In genomic region chr1:31697369-31697984, GRCh38 we compare ENCODE assay signal across 1 cellular context.
TF ChIP-seq lines count a peak whose summit lies in the region.

No MANE protein-coding gene starts in this region.

TF ChIP-seq in WTC11, 78 proteins besides CTCF, POLR2A, EP300 and RAD21 (continued from another document):
- TF ChIP-seq ERG (CRISPR knock-in tag; IDR thresholded peaks at IDR 0.05) (no peak), FOXP4 (CRISPR knock-in tag; IDR thresholded peaks at IDR 0.05) (no peak), ATF2 (CRISPR knock-in tag; IDR thresholded peaks at IDR 0.05; ENCODE audit: borderline replicate concordance, low read depth) (no peak), SMAD3 (CRISPR knock-in tag; IDR thresholded peaks at IDR 0.05; ENCODE audit: borderline replicate concordance) (no peak), CDX4 (CRISPR knock-in tag; IDR thresholded peaks at IDR 0.05; ENCODE audit: borderline replicate concordance) (no peak), ZNF671 (CRISPR knock-in tag; IDR thresholded peaks at IDR 0.05) (no peak), NFATC4 (CRISPR knock-in tag; IDR thresholded peaks at IDR 0.05) (no peak)
